In the genomic region with DNA sequence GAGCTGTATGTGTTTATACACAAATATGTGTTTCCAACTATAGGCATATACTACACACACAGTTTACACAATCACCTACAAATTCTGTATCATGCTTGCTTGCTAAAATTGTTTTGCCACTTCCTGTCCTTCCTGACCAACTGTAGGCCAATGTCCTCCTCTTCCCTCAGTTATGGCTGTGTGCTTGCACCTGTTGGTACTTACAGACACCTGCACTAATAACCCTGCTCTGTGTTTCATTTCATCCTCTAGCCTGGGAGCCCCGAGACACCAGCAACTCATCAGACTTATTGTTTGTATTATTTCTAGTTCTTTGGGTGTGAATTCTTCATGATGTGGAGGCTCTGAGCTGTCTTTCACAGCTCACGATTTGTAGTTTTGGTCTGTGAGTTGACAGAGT, we compare ENCODE assay signal across 33 cellular contexts. TPM values are rescaled to one million over a fixed set of nuclear protein-coding genes. Genes with fewer than 3 reads are reported as not detected.
DNase-seq lines count a peak whose midpoint lies in the region; ATAC-seq, FAIRE-seq and TF ChIP-seq lines count a peak whose summit lies in the region.
"Had no signal": no experiment of that assay in that cellular context is flagged by ENCODE, and none has a peak within 500 bp of the region (broad histone marks: within the 10 kb centered on the region; RNA-seq: fewer than 3 reads in every experiment).

No MANE protein-coding gene starts in this region.

- peaks cover 5% of the 10 kb centered on the region for H3K27me3 Mint-ChIP-seq in activated CD8-positive, alpha-beta T cell treated with anti-CD3 and anti-CD28 coated beads for 36 hours
- H3K27me3 Mint-ChIP-seq in activated CD8-positive, alpha-beta T cell treated with anti-CD3 and anti-CD28 coated beads, Interleukin-2, amount 10 ng/mL, durations not matched to agents 7 days and 5 days (ENCODE audit: low read depth): no peaks in the 10 kb centered on the region
- no peaks in the 10 kb centered on the region for H3K27me3 Mint-ChIP-seq in activated B cell treated with CpG ODN at 0.5 μM for 24 hours

- H3K4me1 Mint-ChIP-seq in activated CD8-positive, alpha-beta T cell treated with anti-CD3 and anti-CD28 coated beads for 36 hours (ENCODE audit: low read depth): peaks cover 31% of the 10 kb centered on the region
- peaks cover 81% of the 10 kb centered on the region for H3K4me1 Mint-ChIP-seq in activated CD8-positive, alpha-beta T cell treated with anti-CD3 and anti-CD28 coated beads, Interleukin-2, amount 10 ng/mL, durations not matched to agents 7 days and 5 days (ENCODE audit: low read depth)
- H3K4me1 Mint-ChIP-seq in activated B cell treated with CpG ODN at 0.5 μM for 24 hours: peaks cover 80% of the 10 kb centered on the region

- H3K27ac Mint-ChIP-seq in activated CD8-positive, alpha-beta T cell treated with anti-CD3 and anti-CD28 coated beads for 36 hours: peak overlapping the region; percentile 41
- H3K27ac Mint-ChIP-seq in activated CD8-positive, alpha-beta T cell treated with anti-CD3 and anti-CD28 coated beads, Interleukin-2, amount 10 ng/mL, durations not matched to agents 7 days and 5 days: no peak overlapping the region
- peak overlapping the region; percentile 95 for H3K27ac Mint-ChIP-seq in activated B cell treated with CpG ODN at 0.5 μM for 24 hours

- H3K4me3 Mint-ChIP-seq in activated CD8-positive, alpha-beta T cell treated with anti-CD3 and anti-CD28 coated beads for 36 hours: no peak overlapping the region
- no peak overlapping the region for H3K4me3 Mint-ChIP-seq in activated CD8-positive, alpha-beta T cell treated with anti-CD3 and anti-CD28 coated beads, Interleukin-2, amount 10 ng/mL, durations not matched to agents 7 days and 5 days
- no peak overlapping the region for H3K4me3 Mint-ChIP-seq in activated B cell treated with CpG ODN at 0.5 μM for 24 hours
- H3K4me3 Mint-ChIP-seq: effector memory CD8-positive, alpha-beta T cell; immature natural killer cell; T-cell had no signal

- TF ChIP-seq CTCF in activated CD8-positive, alpha-beta T cell treated with anti-CD3 and anti-CD28 coated beads for 36 hours (IDR thresholded peaks at IDR 0.05): no peak
- TF ChIP-seq CTCF in activated B cell treated with CpG ODN at 0.5 μM for 24 hours (IDR thresholded peaks at IDR 0.05) (no peak), spleen (IDR thresholded peaks at IDR 0.05 in 8 of 11, conservative IDR thresholded peaks at IDR 0.05 in 3 of 11) (no peak), WERI-Rb-1 (IDR thresholded peaks at IDR 0.05; ENCODE audit: low read depth, low read length) (no peak)

- H3K4me3 ChIP-seq in spleen (no peak overlapping the region), WERI-Rb-1 (ENCODE audit: low read depth, low read length) (no peak overlapping the region)
- H3K4me3 ChIP-seq: esophagus squamous epithelium, hepatocyte, smooth muscle cell, testis, vagina had no signal

- POLR2A ChIA-PET in activated CD8-positive, alpha-beta T cell treated with anti-CD3 and anti-CD28 coated beads for 36 hours (lab: Charles Lee): no interaction called here
- POLR2A ChIA-PET in activated CD8-positive, alpha-beta T cell treated with anti-CD3 and anti-CD28 coated beads, Interleukin-2, amount 10 ng/mL, durations not matched to agents 7 days and 5 days (lab: Charles Lee): interaction anchor here (1.2 to 2.1 kb wide), 2 partner anchors 83 to 288 kb away, joined by 3 to 7 read pairs; partner anchors contain the start of gene IFT27
- POLR2A ChIA-PET in activated B cell treated with CpG ODN at 0.5 μM for 24 hours (lab: Charles Lee): interaction anchor here (1.1 to 3.7 kb wide), 4 partner anchors 15 to 118 kb away, joined by 5 to 26 read pairs (median 14); partner anchors contain the start of gene IFT27

- peak; percentile 68 for FAIRE-seq in GM19239 (lab: Jason Lieb, UNC)
- FAIRE-seq: bronchial epithelial cell, colon, D721Med, frontal cortex had no signal

- H3K27me3 ChIP-seq in spleen (replicated peaks in 1 of 7) (no peaks in the 10 kb centered on the region), WERI-Rb-1 (ENCODE audit: insufficient read depth, low read depth, severe bottlenecking) (peaks cover 19% of the 10 kb centered on the region)
- H3K27me3 ChIP-seq: testis, vagina had no signal

- no peaks in the 10 kb centered on the region for H3K36me3 Mint-ChIP-seq in activated CD8-positive, alpha-beta T cell treated with anti-CD3 and anti-CD28 coated beads for 36 hours (ENCODE audit: low read depth)
- H3K36me3 Mint-ChIP-seq in activated CD8-positive, alpha-beta T cell treated with anti-CD3 and anti-CD28 coated beads, Interleukin-2, amount 10 ng/mL, durations not matched to agents 7 days and 5 days (ENCODE audit: low read depth): peaks cover 6% of the 10 kb centered on the region
- peaks cover 7% of the 10 kb centered on the region for H3K36me3 Mint-ChIP-seq in activated B cell treated with CpG ODN at 0.5 μM for 24 hours (ENCODE audit: low read depth)
- H3K36me3 Mint-ChIP-seq: immature natural killer cell had no signal

- H3K9me3 ChIP-seq in spleen (no peaks in the 10 kb centered on the region), WERI-Rb-1 (ENCODE audit: severe bottlenecking) (no peaks in the 10 kb centered on the region)
- H3K9me3 ChIP-seq: esophagus squamous epithelium, testis, vagina had no signal

- 58 to 83% (median 68%) methylated on average over 2 of the region's 2 CpGs for WGBS in spleen, 5 donors

- intact Hi-C loops in activated CD8-positive, alpha-beta T cell treated with anti-CD3 and anti-CD28 coated beads for 36 hours (cut with micrococcal nuclease): loop anchor here (5.0 kb wide), 1 partner anchor 118 kb away; no protein-coding TSS in a partner anchor
- intact Hi-C loops in activated B cell treated with CpG ODN at 0.5 μM for 24 hours (cut with micrococcal nuclease) (no loop called here), spleen (cut with DNase I; ENCODE audit: low total_unique reads) (loop anchor here (5.0 kb wide), 2 partner anchors 77 to 312 kb away; no protein-coding TSS in a partner anchor)

- H3K36me3 ChIP-seq in spleen: peaks cover 0 to 7% (median 0%) of the 10 kb centered on the region in 6 donors
- H3K36me3 ChIP-seq in WERI-Rb-1: no peaks in the 10 kb centered on the region
- H3K36me3 ChIP-seq: esophagus squamous epithelium, vagina had no signal

- TF ChIP-seq POLR2A in spleen (IDR thresholded peaks at IDR 0.05): no peak

- CTCF ChIA-PET in activated CD8-positive, alpha-beta T cell treated with anti-CD3 and anti-CD28 coated beads for 36 hours (lab: Charles Lee): interaction anchor here (1.0 to 7.1 kb wide), 8 partner anchors 19 to 314 kb away, joined by 3 to 129 read pairs (median 4); partner anchors contain the start of gene IFT27
- CTCF ChIA-PET in activated CD8-positive, alpha-beta T cell treated with anti-CD3 and anti-CD28 coated beads, Interleukin-2, amount 10 ng/mL, durations not matched to agents 7 days and 5 days (lab: Charles Lee): interaction anchor here (1.1 to 12.5 kb wide), 8 partner anchors 10 to 186 kb away, joined by 3 to 332 read pairs (median 7); partner anchors contain the start of gene IFT27
- CTCF ChIA-PET in activated B cell treated with CpG ODN at 0.5 μM for 24 hours (lab: Charles Lee): interaction anchor here (1.8 to 7.3 kb wide), 3 partner anchors 77 to 118 kb away, joined by 6 to 120 read pairs (median 13); partner anchors contain the start of gene IFT27

- DNase-seq in activated CD8-positive, alpha-beta T cell treated with anti-CD3 and anti-CD28 coated beads for 36 hours: no peak
- DNase-seq in activated CD8-positive, alpha-beta T cell treated with anti-CD3 and anti-CD28 coated beads, Interleukin-2, amount 10 ng/mL, durations not matched to agents 7 days and 5 days: no peak
- DNase-seq in GM19239 (ENCODE audit: insufficient read length, low spot score): no peak
- DNase-seq in activated B cell treated with CpG ODN at 0.5 μM for 24 hours: no peak
- no peak for DNase-seq in spleen
- no peak for DNase-seq in T1000 (lab: John Stamatoyannopoulos, UW)
- DNase-seq in SIG-M5 treated with dmso at 0.1 percent for 504 hours (lab: John Stamatoyannopoulos, UW; ENCODE audit: unreplicated experiment): no peak
- no peak for DNase-seq in WERI-Rb-1
- DNase-seq: activated naive CD4-positive, alpha-beta T cell; activated T-cell treated with anti-CD3 and anti-CD28 coated beads for 4 hours; amniotic stem cell; effector memory CD8-positive, alpha-beta T cell; esophagus squamous epithelium; immature natural killer cell; mesendoderm; NCI-H1105 treated with DMSO at 0.1 percent for 48 hours; NCI-H2029; NCI-H526 treated with DMSO at 0.1 percent for 48 hours; retina; Right ventricle myocardium superior; stimulated activated naive CD4-positive, alpha-beta T cell; T-cell; testis had no signal

- peak overlapping the region in 6 of 8 donors; percentile 65 to 96 (median 92) for H3K27ac ChIP-seq in spleen
- no peak overlapping the region for H3K27ac ChIP-seq in WERI-Rb-1
- H3K27ac ChIP-seq: C4-2B, hepatocyte, testis, vagina, VCaP had no signal

- no peaks in the 10 kb centered on the region for H3K9me3 Mint-ChIP-seq in activated CD8-positive, alpha-beta T cell treated with anti-CD3 and anti-CD28 coated beads for 36 hours
- H3K9me3 Mint-ChIP-seq in activated CD8-positive, alpha-beta T cell treated with anti-CD3 and anti-CD28 coated beads, Interleukin-2, amount 10 ng/mL, durations not matched to agents 7 days and 5 days (ENCODE audit: insufficient read depth): no peaks in the 10 kb centered on the region
- no peaks in the 10 kb centered on the region for H3K9me3 Mint-ChIP-seq in activated B cell treated with CpG ODN at 0.5 μM for 24 hours
- H3K9me3 Mint-ChIP-seq: effector memory CD8-positive, alpha-beta T cell; immature natural killer cell; T-cell had no signal

- H3K4me1 ChIP-seq in spleen: peaks cover 2 to 84% (median 48%) of the 10 kb centered on the region in 6 donors

- no peak for ATAC-seq in activated CD8-positive, alpha-beta T cell treated with anti-CD3 and anti-CD28 coated beads for 36 hours
- ATAC-seq in activated CD8-positive, alpha-beta T cell treated with anti-CD3 and anti-CD28 coated beads, Interleukin-2, amount 10 ng/mL, durations not matched to agents 7 days and 5 days: no peak
- ATAC-seq in activated B cell treated with CpG ODN at 0.5 μM for 24 hours (ENCODE audit: low read depth): no peak
- ATAC-seq: effector memory CD8-positive, alpha-beta T cell; T-cell had no signal

RNA-seq across cellular contexts. Expression of gene NCF4, which starts 1.8 kb away (rescaled TPM):
- total RNA-seq in activated CD8-positive, alpha-beta T cell treated with anti-CD3 and anti-CD28 coated beads for 36 hours: 1 to 10 TPM; 2.5 to 2.9 TPM
- 10 to 100 TPM; 44.1 to 48.2 TPM for total RNA-seq in activated CD8-positive, alpha-beta T cell treated with anti-CD3 and anti-CD28 coated beads, Interleukin-2, amount 10 ng/mL, durations not matched to agents 7 days and 5 days
- total RNA-seq in activated B cell treated with CpG ODN at 0.5 μM for 24 hours (120 and 121 TPM in 2 replicates), spleen (100 to 1,000 TPM in 6 of 7 donors, 10 to 100 TPM in 1; 89.0 to 222 (median 146) TPM)
- polyA plus RNA-seq in spleen: 100 to 1,000 TPM; 116 to 178 (median 162) TPM
- total RNA-seq: bronchial epithelial cell, smooth muscle cell had no signal

RNA-seq across cellular contexts. Expression of gene PVALB, which starts 42.1 kb away (rescaled TPM):
- total RNA-seq in activated CD8-positive, alpha-beta T cell treated with anti-CD3 and anti-CD28 coated beads for 36 hours: not detected
- total RNA-seq in activated CD8-positive, alpha-beta T cell treated with anti-CD3 and anti-CD28 coated beads, Interleukin-2, amount 10 ng/mL, durations not matched to agents 7 days and 5 days: not detected
- not detected in 2 replicates for total RNA-seq in activated B cell treated with CpG ODN at 0.5 μM for 24 hours
- total RNA-seq in spleen: 1 to 10 TPM in 2 of 7 donors, under 1 TPM in 3, not detected in 2; 0.91 to 3.2 (median 0.95) TPM
- polyA plus RNA-seq in spleen: 1 to 10 TPM in 2 of 3 donors, under 1 TPM in 1; 0.52 to 2.8 (median 1.0) TPM
- total RNA-seq: bronchial epithelial cell, esophagus squamous epithelium, frontal cortex, hepatocyte, osteoblast, Right ventricle myocardium superior, smooth muscle cell, T-cell, vagina had no signal
- polyA plus RNA-seq: hepatocyte, immature natural killer cell, smooth muscle cell had no signal

RNA-seq across cellular contexts. Expression of gene CSF2RB, which starts 54.5 kb away (rescaled TPM):
- total RNA-seq in activated CD8-positive, alpha-beta T cell treated with anti-CD3 and anti-CD28 coated beads for 36 hours: under 1 TPM; 0.16 to 0.29 TPM
- 1 to 10 TPM; 1.4 TPM for total RNA-seq in activated CD8-positive, alpha-beta T cell treated with anti-CD3 and anti-CD28 coated beads, Interleukin-2, amount 10 ng/mL, durations not matched to agents 7 days and 5 days
- total RNA-seq in activated B cell treated with CpG ODN at 0.5 μM for 24 hours (141 and 152 TPM in 2 replicates), spleen (100 to 1,000 TPM in 1 of 7 donors, 10 to 100 TPM in 6; 35.9 to 110 (median 61.3) TPM)
- 10 to 100 TPM; 14.2 to 19.7 (median 16.3) TPM for polyA plus RNA-seq in spleen
- total RNA-seq: bronchial epithelial cell, smooth muscle cell had no signal
- polyA plus RNA-seq: hepatocyte had no signal

Comparison
In these comparisons a context has a peak if more than half of its experiments do, and no peak if none do; other contexts are left out.
1. RNA of gene NCF4, which starts 1.8 kb away (total RNA-seq): 89.0 to 222 TPM in spleen, 120 to 121 TPM in activated B cell treated with CpG ODN at 0.5 μM for 24 hours and 44.1 to 48.2 TPM in activated CD8-positive, alpha-beta T cell treated with anti-CD3 and anti-CD28 coated beads, Interleukin-2, amount 10 ng/mL, durations not matched to agents 7 days and 5 days; 2.5 to 2.9 TPM in activated CD8-positive, alpha-beta T cell treated with anti-CD3 and anti-CD28 coated beads for 36 hours; every median in the first group is over 10 times any median in the second.
2. RNA of gene CSF2RB, which starts 54.5 kb away (total RNA-seq): 141 to 152 TPM in activated B cell treated with CpG ODN at 0.5 μM for 24 hours and 35.9 to 110 TPM in spleen; 1.4 TPM in activated CD8-positive, alpha-beta T cell treated with anti-CD3 and anti-CD28 coated beads, Interleukin-2, amount 10 ng/mL, durations not matched to agents 7 days and 5 days and 0.16 to 0.29 TPM in activated CD8-positive, alpha-beta T cell treated with anti-CD3 and anti-CD28 coated beads for 36 hours; every median in the first group is over 10 times any median in the second.